ENCODE assay signal across 8 cellular contexts in genomic region chr17:4833941-4834501, GRCh38. TPM values are rescaled to one million over a fixed set of nuclear protein-coding genes. Genes with fewer than 3 reads are reported as not detected.
DNase-seq lines count a peak whose midpoint lies in the region; ATAC-seq, FAIRE-seq and TF ChIP-seq lines count a peak whose summit lies in the region.

No MANE protein-coding gene starts in this region.

- H3K27ac ChIP-seq in A673 (ENCODE audit: low read depth, low read length, poor library complexity, severe bottlenecking) (peak overlapping the region; percentile 84), SJSA1 (peak overlapping the region; percentile 79), H1 (ENCODE audit: low read depth, low read length) (no peak overlapping the region), uterus (peak overlapping the region; percentile 82 to 83)

- peak overlapping the region; percentile 68; the same call in 1 of the 2 replicates for H3K18ac ChIP-seq in H1 (ENCODE audit: extremely low read depth, low read length)

- peak overlapping the region in 3 of 4 experiments; percentile 45 to 64 (median 56); a peak in 5 of 7 replicates for H3K9ac ChIP-seq in H1 (replicated peaks in 1 of 4; ENCODE audit: extremely low read depth in 1 of 4, low read depth in 3 of 4, low read length in 3 of 4)

- H2BK12ac ChIP-seq in H1 (ENCODE audit: low read depth, low read length), result peak overlapping the region; percentile 78; the same call in 1 of the 2 replicates

- H4K8ac ChIP-seq in H1 (ENCODE audit: extremely low read depth, insufficient read depth, low read length), result no peak overlapping the region; the same call in 1 of the 2 replicates

- peaks cover 6% of the 10 kb centered on the region for H3K23me2 ChIP-seq in H1 (ENCODE audit: low read depth, low read length)

- no peak overlapping the region for H2BK120ac ChIP-seq in H1 (replicated peaks; ENCODE audit: low read depth, low read length)

- no peak for ATAC-seq in HG03280 (IDR thresholded peaks at IDR 0.05; ENCODE audit: unreplicated experiment)

- no TSS peak for BruUV-seq in A673 (replicated peaks; lab: Mats Ljungman, UMichigan)

- no peak overlapping the region for H2BK20ac ChIP-seq in H1 (ENCODE audit: low read length)

- peak overlapping the region; percentile 10 for H4K5ac ChIP-seq in H1 (ENCODE audit: insufficient read length, low read depth, low read length)

- DNase-seq in A673 (ENCODE audit: low spot score) (peak; percentile 72), SJSA1 (ENCODE audit: low read depth in 1 of 2, low spot score in 2 of 2) (peak; percentile 51 to 65), H1 (ENCODE audit: low read depth in 1 of 2, low spot score in 2 of 2) (no peak), mucosa of gallbladder (ENCODE audit: low spot score) (peak; percentile 30), uterus (no peak), NCI-H2196 (lab: John Stamatoyannopoulos, UW; ENCODE audit: unreplicated experiment) (no peak)

- H3K4me2 ChIP-seq in H1 (ENCODE audit: insufficient read depth in 1 of 2, low read depth in 2 of 2, low read length in 2 of 2), result peak overlapping the region; percentile 89 to 99

- H3K9me3 ChIP-seq in A673 (ENCODE audit: low read depth, low read length, poor library complexity, severe bottlenecking) (no peaks in the 10 kb centered on the region), SJSA1 (replicated peaks) (no peaks in the 10 kb centered on the region), H1 (ENCODE audit: insufficient read depth in 2 of 2, low read depth in 1 of 2, low read length in 1 of 2) (no peaks in the 10 kb centered on the region), uterus (no peaks in the 10 kb centered on the region)

- H3K4me1 ChIP-seq in A673 (ENCODE audit: insufficient read depth, low read length, poor library complexity, severe bottlenecking) (no peaks in the 10 kb centered on the region), SJSA1 (replicated peaks) (peaks cover 18% of the 10 kb centered on the region), H1 (replicated peaks in 1 of 4; ENCODE audit: control insufficient read depth in 3 of 4, insufficient read depth in 4 of 4, low read length in 3 of 4) (peaks cover 0 to 7% (median 6%) of the 10 kb centered on the region in 4 experiments; a peak in 5 of 7 replicates), uterus (peaks cover 0 to 4% of the 10 kb centered on the region in 2 donors)

- peaks cover 0 to 5% of the 10 kb centered on the region in 2 experiments for H4K20me1 ChIP-seq in H1 (replicated peaks in 1 of 2; ENCODE audit: control insufficient read depth in 1 of 2, insufficient read depth in 2 of 2, low read length in 2 of 2)

- TF ChIP-seq POLR2A in H1 (IDR thresholded peaks at IDR 0.05; ENCODE audit: control extremely low read depth in 1 of 2, low read depth in 2 of 2, low read length in 2 of 2), result no peak
- TF ChIP-seq POLR2A in uterus (IDR thresholded peaks at IDR 0.05), result no peak

- H3K23ac ChIP-seq in H1 (ENCODE audit: insufficient read length), result no peak overlapping the region

- intact Hi-C loops in A673 (cut with micrococcal nuclease; ENCODE audit: unreplicated experiment), result no loop called here
- intact Hi-C loops in uterus (cut with DNase I; ENCODE audit: low total_unique reads), result no loop called here

- H3K4me3 ChIP-seq in A673 (ENCODE audit: low read depth, low read length, poor library complexity, severe bottlenecking) (peak overlapping the region; percentile 88), GM12875 (ENCODE audit: low read depth, low read length) (peak overlapping the region; percentile 93), SJSA1 (peak overlapping the region; percentile 86), H1 (ENCODE audit: extremely low read depth in 1 of 4, insufficient read depth in 2 of 4, low read depth in 3 of 4, low read length in 4 of 4) (peak overlapping the region; percentile 64 to 85 (median 72)), uterus (peak overlapping the region; percentile 78 to 81)

- H3K36me3 ChIP-seq in A673 (ENCODE audit: insufficient read depth, low read length, poor library complexity, severe bottlenecking), result no peaks in the 10 kb centered on the region
- peaks cover 8% of the 10 kb centered on the region for H3K36me3 ChIP-seq in SJSA1
- peaks cover 0 to 7% (median under 1%) of the 10 kb centered on the region in 4 experiments; a peak in 1 of 8 replicates for H3K36me3 ChIP-seq in H1 (ENCODE audit: control insufficient read depth in 2 of 4, insufficient read depth in 4 of 4, low read length in 3 of 4)
- no peaks in the 10 kb centered on the region for H3K36me3 ChIP-seq in uterus

- H3K4ac ChIP-seq in H1 (replicated peaks; ENCODE audit: insufficient read length, low read depth, low read length), result peak overlapping the region; percentile 12

- WGBS in H1 (ENCODE audit: extremely low coverage in 1 of 2, insufficient coverage in 1 of 2, insufficient read length in 1 of 2, insufficient replicate concordance in 2 of 2, low coverage in 1 of 2, low lambda C conversion rate in 2 of 2, missing lambda C conversion rate in 1 of 2), 2 experiments, result 15% methylated on average over 12 of the region's 13 CpGs; no CpG with 5 or more reads in 1 of the 2 experiments

- H4K91ac ChIP-seq in H1 (replicated peaks; ENCODE audit: insufficient read length, low read length), result peak overlapping the region; percentile 75

- H3K27me3 ChIP-seq in A673 (replicated peaks; ENCODE audit: insufficient read depth, low read depth, low read length, poor library complexity) (no peaks in the 10 kb centered on the region), SJSA1 (replicated peaks) (no peaks in the 10 kb centered on the region), H1 (replicated peaks in 1 of 4; ENCODE audit: control insufficient read depth in 3 of 4, extremely low read depth in 1 of 4, insufficient read depth in 3 of 4, low read length in 3 of 4) (no peaks in the 10 kb centered on the region), uterus (no peaks in the 10 kb centered on the region)

- no peak overlapping the region for H2AK5ac ChIP-seq in H1 (ENCODE audit: low read depth, low read length)

- no peak overlapping the region for H2BK15ac ChIP-seq in H1 (ENCODE audit: low read length)

- no peak for FAIRE-seq in H1 (lab: Jason Lieb, UNC)

- CTCF ChIA-PET in A673 (lab: Charles Lee) (interaction anchor here (0.9 kb wide), 1 partner anchor 267 kb away, joined by 3 read pairs; no protein-coding TSS in a partner anchor), H1 (lab: Charles Lee; ENCODE audit: partially characterized antibody) (interaction anchor here (0.9 to 1.9 kb wide), 8 partner anchors 8 to 49 kb away, joined by 3 to 5 read pairs (median 3); no protein-coding TSS in a partner anchor)

- no peak for TF ChIP-seq EP300 in H1 (IDR thresholded peaks at IDR 0.05; ENCODE audit: borderline replicate concordance in 1 of 2, low read depth in 2 of 2, low read length in 2 of 2)

- peaks cover 0 to 49% of the 10 kb centered on the region in 2 experiments; a peak in 3 of 4 replicates for H3K79me2 ChIP-seq in H1 (ENCODE audit: control insufficient read depth in 1 of 2, insufficient read depth in 2 of 2, low read length in 2 of 2)

- peak overlapping the region; percentile 61 for H2BK5ac ChIP-seq in H1 (ENCODE audit: low read depth, low read length)

- H3K79me1 ChIP-seq in H1 (ENCODE audit: low read depth, low read length), result peaks cover 4% of the 10 kb centered on the region

- TF ChIP-seq CTCF in A673 (conservative IDR thresholded peaks at IDR 0.05; ENCODE audit: low read depth, low read length) (no peak), GM12875 (IDR thresholded peaks at IDR 0.05; ENCODE audit: borderline replicate concordance, insufficient read depth, low read depth, low read length) (no peak), H1 (IDR thresholded peaks at IDR 0.05; ENCODE audit: control extremely low read depth in 1 of 3, insufficient read depth in 1 of 3, low read depth in 1 of 3, low read length in 3 of 3) (no peak), uterus (IDR thresholded peaks at IDR 0.05) (no peak)

- no peak overlapping the region for H3K14ac ChIP-seq in H1 (ENCODE audit: insufficient read length)

- POLR2A ChIA-PET in A673 (lab: Charles Lee; ENCODE audit: low non-redundant PET) (no interaction called here), H1 (lab: Charles Lee; ENCODE audit: partially characterized antibody) (interaction anchor here (0.8 to 2.0 kb wide), 6 partner anchors 16 to 125 kb away, joined by 3 to 4 read pairs (median 4); partner anchors contain the start of gene PLD2)

- peak overlapping the region; percentile 35 for H3K56ac ChIP-seq in H1 (replicated peaks; ENCODE audit: insufficient read length, low read depth, low read length)

- no peak overlapping the region; the same call in 1 of the 2 replicates for H2AFZ ChIP-seq in H1 (ENCODE audit: low read length)

- no peak for TF ChIP-seq RAD21 in H1 (IDR thresholded peaks at IDR 0.05 in 1 of 2, conservative IDR thresholded peaks at IDR 0.05 in 1 of 2; ENCODE audit: low read depth in 2 of 2, low read length in 2 of 2)

RNA-seq across cellular contexts. Expression of gene MINK1, which starts 0.9 kb away (rescaled TPM):
- total RNA-seq in A673 (2021) (67.7 and 72.1 TPM in 2 replicates), mucosa of gallbladder (161 TPM), uterus (10 to 100 TPM; 17.9 to 99.2 (median 27.9) TPM)
- total RNA-seq in SJSA1 (2014; rRNA removed; shearing (Covaris generic)), result 10.0 and 20.0 TPM in 2 replicates
- total RNA-seq in H1 (2021; fragmentation: NEBNext Ultra II Directional; extraction: Animal tissue kit (Norgen Biotek cat#: 25700)), result 74.4 and 77.7 TPM in 2 replicates
- 26.9 and 44.8 TPM in 2 replicates for polyA plus RNA-seq in H1 (2011; rRNA removed)
- 38.8 TPM for polyA plus RNA-seq in H1 (2011; cell fraction: cytosol; rRNA removed)
- polyA plus RNA-seq in H1 (2011; cell fraction: nucleus; rRNA removed), result 239 TPM
- 69.2 to 78.6 TPM (median 71.3 TPM) in 4 replicates for polyA plus RNA-seq in H1 (2012, experiment 1 of 2)
- 36.3 TPM for polyA plus RNA-seq in H1 (2012, experiment 2 of 2)
- polyA plus RNA-seq in H1 (2013, experiment 1 of 2), result 30.5 TPM
- polyA plus RNA-seq in H1 (2013, experiment 2 of 2), result 28.3 TPM
- polyA minus RNA-seq in H1 (2011; rRNA and poly(A)+ RNA removed), result 70.0 and 80.8 TPM in 2 replicates
- 33.0 TPM for polyA minus RNA-seq in H1 (2011; cell fraction: cytosol; rRNA and poly(A)+ RNA removed)
- 42.4 TPM for polyA minus RNA-seq in H1 (2011; cell fraction: nucleus; rRNA and poly(A)+ RNA removed)

RNA-seq across cellular contexts. Expression of gene PLD2, which starts 27.1 kb away (rescaled TPM):
- total RNA-seq in A673 (2021) (20.1 and 31.7 TPM in 2 replicates), mucosa of gallbladder (48.7 TPM), uterus (10 to 100 TPM in 3 of 4 donors, 1 to 10 TPM in 1; 10.0 to 54.3 (median 25.1) TPM)
- total RNA-seq in SJSA1 (2014; rRNA removed; shearing (Covaris generic)), result 7.6 and 16.8 TPM in 2 replicates
- total RNA-seq in H1 (2021; fragmentation: NEBNext Ultra II Directional; extraction: Animal tissue kit (Norgen Biotek cat#: 25700)), result 48.4 and 53.0 TPM in 2 replicates
- polyA plus RNA-seq in H1 (2011; rRNA removed), result 44.3 and 59.8 TPM in 2 replicates
- polyA plus RNA-seq in H1 (2011; cell fraction: cytosol; rRNA removed), result 59.0 TPM
- 192 TPM for polyA plus RNA-seq in H1 (2011; cell fraction: nucleus; rRNA removed)
- 47.0 to 64.6 TPM (median 57.7 TPM) in 4 replicates for polyA plus RNA-seq in H1 (2012, experiment 1 of 2)
- 40.2 TPM for polyA plus RNA-seq in H1 (2012, experiment 2 of 2)
- 22.1 TPM for polyA plus RNA-seq in H1 (2013, experiment 1 of 2)
- polyA plus RNA-seq in H1 (2013, experiment 2 of 2), result 21.0 TPM
- 55.5 and 60.1 TPM in 2 replicates for polyA minus RNA-seq in H1 (2011; rRNA and poly(A)+ RNA removed)
- 31.8 TPM for polyA minus RNA-seq in H1 (2011; cell fraction: cytosol; rRNA and poly(A)+ RNA removed)
- polyA minus RNA-seq in H1 (2011; cell fraction: nucleus; rRNA and poly(A)+ RNA removed), result 49.7 TPM

RNA-seq across cellular contexts. Expression of gene PSMB6, which starts 38.1 kb away (rescaled TPM):
- total RNA-seq in A673 (2021) (332 and 371 TPM in 2 replicates), mucosa of gallbladder (104 TPM), uterus (10 to 100 TPM; 64.9 to 99.7 (median 87.3) TPM)
- total RNA-seq in SJSA1 (2014; rRNA removed; shearing (Covaris generic)), result 197 and 257 TPM in 2 replicates
- 264 and 278 TPM in 2 replicates for total RNA-seq in H1 (2021; fragmentation: NEBNext Ultra II Directional; extraction: Animal tissue kit (Norgen Biotek cat#: 25700))
- polyA plus RNA-seq in H1 (2011; rRNA removed), result 635 and 737 TPM in 2 replicates
- polyA plus RNA-seq in H1 (2011; cell fraction: cytosol; rRNA removed), result 524 TPM
- polyA plus RNA-seq in H1 (2011; cell fraction: nucleus; rRNA removed), result 323 TPM
- 261 to 426 TPM (median 395 TPM) in 4 replicates for polyA plus RNA-seq in H1 (2012, experiment 1 of 2)
- 280 TPM for polyA plus RNA-seq in H1 (2012, experiment 2 of 2)
- polyA plus RNA-seq in H1 (2013, experiment 1 of 2), result 303 TPM
- 320 TPM for polyA plus RNA-seq in H1 (2013, experiment 2 of 2)
- polyA minus RNA-seq in H1 (2011; rRNA and poly(A)+ RNA removed), result 293 and 336 TPM in 2 replicates
- 101 TPM for polyA minus RNA-seq in H1 (2011; cell fraction: cytosol; rRNA and poly(A)+ RNA removed)
- 78.6 TPM for polyA minus RNA-seq in H1 (2011; cell fraction: nucleus; rRNA and poly(A)+ RNA removed)

RNA-seq across cellular contexts. Expression of gene GLTPD2, which starts 45.3 kb away (rescaled TPM):
- not detected in 2 replicates for total RNA-seq in A673 (2021)
- total RNA-seq in SJSA1 (2014; rRNA removed; shearing (Covaris generic)), result not detected in 2 replicates
- total RNA-seq in H1 (2021; fragmentation: NEBNext Ultra II Directional; extraction: Animal tissue kit (Norgen Biotek cat#: 25700)), result not detected in 2 replicates
- polyA plus RNA-seq in H1 (2011; rRNA removed), result 0.06 TPM in 1 of 2 replicates, not detected in the other
- polyA plus RNA-seq in H1 (2011; cell fraction: cytosol; rRNA removed), result 0.10 TPM
- polyA plus RNA-seq in H1 (2011; cell fraction: nucleus; rRNA removed), result 0.11 TPM
- 0.33 to 0.43 TPM (median 0.37 TPM) in 3 of 4 replicates, not detected in the other for polyA plus RNA-seq in H1 (2012, experiment 1 of 2)
- polyA plus RNA-seq in H1 (2012, experiment 2 of 2), result not detected
- 0.04 TPM for polyA plus RNA-seq in H1 (2013, experiment 1 of 2)
- polyA plus RNA-seq in H1 (2013, experiment 2 of 2), result 0.04 TPM
- not detected in 2 replicates for polyA minus RNA-seq in H1 (2011; rRNA and poly(A)+ RNA removed)
- polyA minus RNA-seq in H1 (2011; cell fraction: cytosol; rRNA and poly(A)+ RNA removed), result not detected
- polyA minus RNA-seq in H1 (2011; cell fraction: nucleus; rRNA and poly(A)+ RNA removed), result not detected
- 0.46 TPM for total RNA-seq in mucosa of gallbladder
- not detected for total RNA-seq in uterus

Comparison
In these comparisons a context has a peak if more than half of its experiments do, and no peak if none do; other contexts are left out.
1. DNase-seq: peak in A673 (single experiment), SJSA1 (2 of 2) and mucosa of gallbladder (single experiment); none in H1 (0 of 2), uterus (0 of 2) and NCI-H2196 (single experiment).
2. Peak in every context shown above with its lines, with median percentiles within 50 percentile points of each other: H3K4me3 ChIP-seq.